In the genomic region with DNA sequence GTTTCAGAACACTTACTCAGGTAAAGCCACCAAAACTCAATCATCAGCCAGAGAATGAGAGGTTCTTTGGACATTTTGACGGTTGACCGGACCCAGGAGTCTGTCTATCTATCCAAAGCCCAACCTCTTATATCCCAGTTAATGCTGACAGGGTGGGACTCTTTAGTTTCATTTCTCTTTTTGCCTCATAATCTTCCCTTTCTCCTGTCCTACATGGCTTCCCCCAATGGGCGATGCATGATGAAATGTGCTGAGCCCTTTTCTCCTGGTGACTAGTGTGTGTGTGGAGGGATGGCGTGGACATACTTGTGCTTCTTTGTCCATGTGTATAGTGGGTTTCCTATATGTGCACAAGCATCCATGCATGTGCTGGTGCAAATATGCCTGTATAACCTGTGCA, we compare ENCODE assay signal across 21 cellular contexts. TPM values are rescaled to one million over a fixed set of nuclear protein-coding genes. Genes with fewer than 3 reads are reported as not detected.
"Had no signal": no experiment of that assay in that cellular context is flagged by ENCODE, and none has a peak within 500 bp of the region (broad histone marks: within the 10 kb centered on the region; RNA-seq: fewer than 3 reads in every experiment).

A gene (minus strand): TSS at position 102 of the 400 bp plus-strand sequence. CDS start 28 bp downstream, at position 74.

- H3K4me3 ChIP-seq: body of pancreas, coronary artery had no signal

- H3K4me1 ChIP-seq: body of pancreas had no signal

- H3K27me3 ChIP-seq: body of pancreas had no signal

- DNase-seq: activated CD4-positive, alpha-beta T cell treated with anti-CD3 and anti-CD28 coated beads for 4 hours; activated CD8-positive, alpha-beta memory T cell treated with anti-CD3 and anti-CD28 coated beads, Interleukin-2, amount 50 U/mL, for 4 hours; activated CD8-positive, alpha-beta T cell treated with anti-CD3 and anti-CD28 coated beads, Interleukin-2, amount 10 ng/mL, durations not matched to agents 7 days and 5 days; activated gamma-delta T cell; activated T-cell treated with anti-CD3 and anti-CD28 coated beads, Interleukin-2, amount 50 U/mL, for 48 hours; amygdala; hippocampal formation; kidney; small intestine; stimulated activated CD4-positive, alpha-beta T cell treated with anti-CD3 and anti-CD28 coated beads, Interleukin-4, amount 100 ng/mL, for 4 hours; stimulated activated CD8-positive, alpha-beta memory T cell treated with anti-CD3 and anti-CD28 coated beads, Interleukin-4, amount 100 ng/mL, for 48 hours; stimulated activated naive CD4-positive, alpha-beta T cell treated with Interleukin-2 at 50 U/mL for 16 hours; T-helper 17 cell had no signal

- ATAC-seq: activated CD8-positive, alpha-beta T cell treated with anti-CD3 and anti-CD28 coated beads, Interleukin-2, amount 10 ng/mL, durations not matched to agents 7 days and 5 days; activated naive CD4-positive, alpha-beta T cell treated with anti-CD3 and anti-CD28 coated beads, Interleukin-2, amount 50 U/mL, for 72 hours; body of pancreas; esophagus mucosa; natural killer cell treated with Interleukin-12 subunit alpha and Interleukin-12 subunit beta and Interleukin-15 and Interleukin-18, amount 100 ng/mL, for 72 hours; T-helper 17 cell; WTC11 had no signal

- H3K27ac ChIP-seq: body of pancreas, coronary artery had no signal

RNA-seq across cellular contexts. Expression of the gene that starts here (rescaled TPM):
- total RNA-seq: body of pancreas, glomerular endothelial cell, mesenteric fat pad had no signal
